ENCODE assay signal across 8 cellular contexts in the genomic region with DNA sequence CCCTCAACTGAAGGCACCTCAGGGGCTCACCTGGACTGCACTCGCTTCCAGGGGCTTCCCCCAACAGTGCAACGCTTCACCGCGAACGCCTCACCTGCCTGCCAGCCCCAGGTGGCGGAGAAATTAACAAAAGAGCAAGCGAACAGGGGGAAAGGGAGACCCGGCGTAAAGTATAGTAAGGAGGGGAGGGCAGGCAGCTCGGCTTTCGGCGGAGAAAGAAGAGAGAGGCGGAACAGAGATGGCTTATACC.
DNase-seq lines count a peak whose midpoint lies in the region; ATAC-seq lines count a peak whose summit lies in the region.

No MANE protein-coding gene starts in this region.

- H3K9ac ChIP-seq in iPS-18a (ENCODE audit: low read length) = peak overlapping the region; percentile 88
- peak overlapping the region; percentile 86 to 87 for H3K9ac ChIP-seq in stomach smooth muscle (ENCODE audit: low read length in 2 of 2)

- H3K27ac ChIP-seq in iPS-18a (ENCODE audit: low read length) (peak overlapping the region; percentile 47), stomach smooth muscle (ENCODE audit: low read length) (peak overlapping the region; percentile 79)

- peak overlapping the region; percentile 88 for H3K4me3 ChIP-seq in iPS-18a (ENCODE audit: low read length)
- H3K4me3 ChIP-seq in stomach smooth muscle (ENCODE audit: low read length in 2 of 2) = peak overlapping the region; percentile 93 to 97

- H3K36me3 ChIP-seq in iPS-18a (ENCODE audit: control insufficient read depth, low read depth, low read length) (no peaks in the 10 kb centered on the region), stomach smooth muscle (ENCODE audit: control insufficient read depth in 2 of 2, insufficient read depth in 2 of 2, low read length in 2 of 2) (no peaks in the 10 kb centered on the region)

- H3K9me3 ChIP-seq in iPS-18a (ENCODE audit: control insufficient read depth, low read depth, low read length) (no peaks in the 10 kb centered on the region), stomach smooth muscle (ENCODE audit: control insufficient read depth in 2 of 2, low read length in 2 of 2) (no peaks in the 10 kb centered on the region)

- peaks cover 13% of the 10 kb centered on the region for H3K27me3 ChIP-seq in iPS-18a (ENCODE audit: control insufficient read depth, insufficient read depth, low read length)
- no peaks in the 10 kb centered on the region for H3K27me3 ChIP-seq in stomach smooth muscle (ENCODE audit: control insufficient read depth in 1 of 2, insufficient read depth in 2 of 2, low read length in 2 of 2)

- H3K4me1 ChIP-seq in iPS-18a (ENCODE audit: control insufficient read depth, low read depth, low read length) (peaks cover 44% of the 10 kb centered on the region), stomach smooth muscle (ENCODE audit: control insufficient read depth, insufficient read depth, low read length) (peaks cover 29% of the 10 kb centered on the region)

- ATAC-seq in GM18907 (IDR thresholded peaks at IDR 0.05; ENCODE audit: unreplicated experiment) (peak; percentile 21), HG03159 (IDR thresholded peaks at IDR 0.05; ENCODE audit: unreplicated experiment) (peak; percentile 22)

- peak; percentile 30 for DNase-seq in activated naive CD4-positive, alpha-beta T cell treated with anti-CD3 and anti-CD28 coated beads, Interleukin-2, amount 50 U/mL, for 16 hours
- DNase-seq in HK-2 (ENCODE audit: unreplicated experiment) (no peak), HPDE6-E6E7 (ENCODE audit: extremely low spot score) (no peak), NCI-H2196 treated with DMSO at 0.1 percent for 48 hours (lab: John Stamatoyannopoulos, UW; ENCODE audit: unreplicated experiment) (no peak)
